17 cellular contexts compared by ENCODE assay signal in genomic region chr1:11429226-11429625, GRCh38. TPM values are rescaled to one million over a fixed set of nuclear protein-coding genes. Genes with fewer than 3 reads are reported as not detected.
DNase-seq lines count a peak whose midpoint lies in the region; ATAC-seq and TF ChIP-seq lines count a peak whose summit lies in the region.
"Had no signal": no experiment of that assay in that cellular context is flagged by ENCODE, and none has a peak within 500 bp of the region (broad histone marks: within the 10 kb centered on the region; RNA-seq: fewer than 3 reads in every experiment).

No MANE protein-coding gene starts in this region.

- no TSS peak for BruUV-seq in Panc1 (replicated peaks; lab: Mats Ljungman, UMichigan)

- ATAC-seq in Panc1: peak; percentile 27; the same call in 1 of the 2 replicates
- ATAC-seq: GM12878 had no signal

- no peaks in the 10 kb centered on the region for H3K4me1 ChIP-seq in Panc1 (ENCODE audit: control insufficient read depth, insufficient read depth, low read length)
- no peaks in the 10 kb centered on the region for H3K4me1 ChIP-seq in spleen
- H3K4me1 ChIP-seq: HAP-1 had no signal

- no peak for TF ChIP-seq CTCF in Panc1 (IDR thresholded peaks at IDR 0.05)
- TF ChIP-seq CTCF in glutamatergic neuron (IDR thresholded peaks at IDR 0.05; ENCODE audit: partially characterized antibody, unreplicated experiment): no peak
- no peak for TF ChIP-seq CTCF in spleen (IDR thresholded peaks at IDR 0.05 in 8 of 11, conservative IDR thresholded peaks at IDR 0.05 in 3 of 11)

- H3K27me3 ChIP-seq in Panc1 (ENCODE audit: control insufficient read depth, insufficient read depth, low read length) (no peaks in the 10 kb centered on the region), spleen (replicated peaks in 1 of 7) (peaks cover 0 to 11% (median 0%) of the 10 kb centered on the region in 7 donors)
- H3K27me3 ChIP-seq: BE2C had no signal

- H3K36me3 ChIP-seq in Panc1 (ENCODE audit: control insufficient read depth, insufficient read depth, low read length) (no peaks in the 10 kb centered on the region), spleen (no peaks in the 10 kb centered on the region)
- H3K36me3 ChIP-seq: BE2C, HAP-1 had no signal

- peaks cover 10% of the 10 kb centered on the region for H3K9me3 Mint-ChIP-seq in glutamatergic neuron (ENCODE audit: unreplicated experiment)
- H3K9me3 Mint-ChIP-seq: CD4-positive, CD25-positive, alpha-beta regulatory T cell; CD8-positive, alpha-beta memory T cell had no signal

- peaks cover 7% of the 10 kb centered on the region for H3K4me1 Mint-ChIP-seq in glutamatergic neuron (ENCODE audit: low read depth, unreplicated experiment)
- H3K4me1 Mint-ChIP-seq: CD8-positive, alpha-beta memory T cell had no signal

- no peak overlapping the region for H3K27ac ChIP-seq in Panc1 (ENCODE audit: low read length)
- no peak overlapping the region for H3K27ac ChIP-seq in spleen

- 76 to 84% (median 79%) methylated on average over 5 to 6 of the region's 6 CpGs for WGBS in spleen, 5 donors

- peaks cover 7% of the 10 kb centered on the region for H3K27me3 Mint-ChIP-seq in glutamatergic neuron (ENCODE audit: unreplicated experiment)

- H3K36me3 Mint-ChIP-seq in glutamatergic neuron (ENCODE audit: unreplicated experiment): no peaks in the 10 kb centered on the region
- H3K36me3 Mint-ChIP-seq: CD4-positive, CD25-positive, alpha-beta regulatory T cell; CD8-positive, alpha-beta memory T cell had no signal

- DNase-seq in Panc1 (ENCODE audit: low read depth, low spot score): no peak
- peak; percentile 10 for DNase-seq in glutamatergic neuron
- DNase-seq in spleen: peak; percentile 58
- no peak for DNase-seq in HPDE6-E6E7 (ENCODE audit: extremely low spot score)
- DNase-seq in D341Med (ENCODE audit: low spot score): no peak
- no peak for DNase-seq in activated CD8-positive, alpha-beta memory T cell treated with anti-CD3 and anti-CD28 coated beads, Interleukin-2, amount 50 U/mL, for 4 hours
- DNase-seq: ACHN; BE2C; C1 segment of cervical spinal cord; CD4-positive, CD25-positive, alpha-beta regulatory T cell; COR-L47; DMS153; DMS79; GF-D8 had no signal

- H3K9me3 ChIP-seq in Panc1 (ENCODE audit: control insufficient read depth, insufficient read depth, low read depth, low read length) (no peaks in the 10 kb centered on the region), spleen (no peaks in the 10 kb centered on the region)
- H3K9me3 ChIP-seq: BE2C, HAP-1 had no signal

- TF ChIP-seq POLR2A in spleen (IDR thresholded peaks at IDR 0.05): no peak

- H3K27ac Mint-ChIP-seq in glutamatergic neuron (ENCODE audit: unreplicated experiment): no peak overlapping the region
- H3K27ac Mint-ChIP-seq: CD4-positive, CD25-positive, alpha-beta regulatory T cell had no signal

- in situ Hi-C loops in Panc1 (cut with HindIII; ENCODE audit: low pct_unique_long_range_greater_than_20kb, low sequenced_read_pairs): no loop called here

- POLR2A ChIA-PET in Panc1 (lab: Charles Lee): no interaction called here

- no peak overlapping the region for H3K4me3 Mint-ChIP-seq in glutamatergic neuron (ENCODE audit: unreplicated experiment)
- H3K4me3 Mint-ChIP-seq: CD4-positive, CD25-positive, alpha-beta regulatory T cell; CD8-positive, alpha-beta memory T cell had no signal

- intact Hi-C loops in Panc1 (cut with micrococcal nuclease; ENCODE audit: unreplicated experiment): no loop called here
- intact Hi-C loops in spleen (cut with DNase I; ENCODE audit: low total_unique reads): no loop called here

- no peak overlapping the region for H3K4me3 ChIP-seq in Panc1 (ENCODE audit: low read depth in 2 of 2, low read length in 2 of 2)
- H3K4me3 ChIP-seq in spleen: no peak overlapping the region
- H3K4me3 ChIP-seq: GM12878, HAP-1 had no signal

- CTCF ChIA-PET in Panc1 (lab: Charles Lee): no interaction called here

RNA-seq across cellular contexts. Expression of gene DISP3, which starts 49.7 kb away (rescaled TPM):
- 1.1 TPM for total RNA-seq in Panc1 (2021; ENCODE audit: unreplicated experiment)
- 1.1 TPM for polyA plus RNA-seq in Panc1 (2012; ENCODE audit: insufficient read length)
- 179 TPM for total RNA-seq in glutamatergic neuron (ENCODE audit: unreplicated experiment)
- total RNA-seq in spleen: under 1 TPM; 0.32 to 0.69 (median 0.52) TPM
- under 1 TPM; 0.06 to 0.35 (median 0.26) TPM for polyA plus RNA-seq in spleen

Comparison
In these comparisons a context has a peak if more than half of its experiments do, and no peak if none do; other contexts are left out.
1. DNase-seq: peak in glutamatergic neuron (single experiment) and spleen (single experiment); none in Panc1 (single experiment), HPDE6-E6E7 (single experiment), D341Med (single experiment) and activated CD8-positive, alpha-beta memory T cell treated with anti-CD3 and anti-CD28 coated beads, Interleukin-2, amount 50 U/mL, for 4 hours (single experiment).
2. RNA of gene DISP3, which starts 49.7 kb away (total RNA-seq): 179 TPM in glutamatergic neuron (single experiment); 1.1 TPM in Panc1 (single experiment) and 0.32 to 0.69 TPM in spleen; every median in the first group is over 10 times any median in the second.